In the genomic region with DNA sequence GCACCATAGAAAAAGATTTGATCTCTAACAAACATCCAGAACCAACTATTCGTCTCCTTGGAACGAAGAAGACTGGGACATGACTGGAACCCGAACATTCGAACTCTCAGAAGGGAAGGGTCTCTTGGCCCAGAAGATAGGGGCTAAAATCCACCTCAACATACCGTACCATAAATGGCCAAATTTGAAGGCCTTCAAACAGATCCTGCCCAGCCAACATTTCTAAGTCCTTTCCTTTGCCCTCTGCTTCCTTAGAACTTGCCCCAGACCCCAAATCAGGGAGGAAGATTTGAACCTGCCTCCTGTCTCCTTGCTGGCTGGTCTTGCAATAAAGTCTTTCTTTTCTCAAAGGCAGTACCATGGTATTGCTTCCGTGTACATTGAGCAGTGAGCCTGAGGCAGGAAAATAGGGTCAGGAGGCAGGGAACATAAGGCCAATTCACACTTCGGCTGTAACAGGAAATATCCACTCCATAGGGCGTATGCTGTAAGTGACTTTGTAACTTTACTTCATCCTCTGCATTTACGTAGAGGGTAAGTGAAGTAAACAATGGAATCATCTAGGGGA, we compare ENCODE assay signal across 11 cellular contexts. TPM values are rescaled to one million over a fixed set of nuclear protein-coding genes. Genes with fewer than 3 reads are reported as not detected.
A peak's percentile ranks its signal among the peaks of the same experiment; 100 is the strongest.
DNase-seq lines count a peak whose midpoint lies in the region; ATAC-seq, FAIRE-seq and TF ChIP-seq lines count a peak whose summit lies in the region.
"Had no signal": no experiment of that assay in that cellular context is flagged by ENCODE, and none has a peak within 500 bp of the region (broad histone marks: within the 10 kb centered on the region; RNA-seq: fewer than 3 reads in every experiment).

No MANE protein-coding gene starts in this region.

- H4K20me1 ChIP-seq in HepG2 (ENCODE audit: insufficient read depth, low read length), result peaks cover 12% of the 10 kb centered on the region; the same call in 1 of the 2 replicates

- H3K9me3 ChIP-seq in HepG2 (ENCODE audit: low read length), result no peaks in the 10 kb centered on the region
- H3K9me3 ChIP-seq: A549 had no signal

- TF ChIP-seq CTCF in HepG2 (CRISPR knock-in tag; IDR thresholded peaks at IDR 0.05), result no peak

- in situ Hi-C loops in HepG2 (cut with HindIII; ENCODE audit: extremely low pct_ligation_motif_present, low pct_unique_long_range_greater_than_20kb), result loop anchor here (5.0 kb wide), 1 partner anchor 34 kb away; no protein-coding TSS in a partner anchor

- peaks cover 51% of the 10 kb centered on the region for H3K27me3 Mint-ChIP-seq in activated CD8-positive, alpha-beta T cell treated with anti-CD3 and anti-CD28 coated beads, Interleukin-2, amount 10 ng/mL, durations not matched to agents 7 days and 5 days (ENCODE audit: low read depth)
- H3K27me3 Mint-ChIP-seq in stimulated activated memory B cell treated with anti-CD40 and anti-IgM and Interleukin-4, amounts not matched to agents 10 μg/mL and 1 μg/mL and 100 μg/mL, for 72 hours, result no peaks in the 10 kb centered on the region

- H3K27me3 ChIP-seq in HepG2 (ENCODE audit: control insufficient read depth in 1 of 2, insufficient read depth in 2 of 2, low read length in 2 of 2), result no peaks in the 10 kb centered on the region; a peak in 1 of 5 replicates

- H3K4me1 Mint-ChIP-seq in activated CD8-positive, alpha-beta T cell treated with anti-CD3 and anti-CD28 coated beads, Interleukin-2, amount 10 ng/mL, durations not matched to agents 7 days and 5 days (ENCODE audit: low read depth), result no peaks in the 10 kb centered on the region
- peaks cover 41% of the 10 kb centered on the region for H3K4me1 Mint-ChIP-seq in stimulated activated memory B cell treated with anti-CD40 and anti-IgM and Interleukin-4, amounts not matched to agents 10 μg/mL and 1 μg/mL and 100 μg/mL, for 72 hours

- FAIRE-seq in HepG2 (lab: Jason Lieb, UNC), result no peak
- FAIRE-seq: A549, RCC 7860 had no signal

- H3K27ac Mint-ChIP-seq in activated CD8-positive, alpha-beta T cell treated with anti-CD3 and anti-CD28 coated beads, Interleukin-2, amount 10 ng/mL, durations not matched to agents 7 days and 5 days, result no peak overlapping the region
- H3K27ac Mint-ChIP-seq in stimulated activated memory B cell treated with anti-CD40 and anti-IgM and Interleukin-4, amounts not matched to agents 10 μg/mL and 1 μg/mL and 100 μg/mL, for 72 hours, result peak overlapping the region; percentile 54

- ATAC-seq in activated CD8-positive, alpha-beta T cell treated with anti-CD3 and anti-CD28 coated beads, Interleukin-2, amount 10 ng/mL, durations not matched to agents 7 days and 5 days, result no peak
- ATAC-seq in HepG2, result no peak
- ATAC-seq in stimulated activated memory B cell treated with anti-CD40 and anti-IgM and Interleukin-4, amounts not matched to agents 10 μg/mL and 1 μg/mL and 100 μg/mL, for 72 hours, result no peak
- ATAC-seq in HG02970 (IDR thresholded peaks at IDR 0.05; ENCODE audit: low FRiP score, unreplicated experiment), result no peak
- no peak for ATAC-seq in GM18517 (IDR thresholded peaks at IDR 0.05; ENCODE audit: unreplicated experiment)
- ATAC-seq: A549 had no signal

- no peak for TF ChIP-seq POLR2A in HepG2 (IDR thresholded peaks at IDR 0.05; ENCODE audit: insufficient read depth in 1 of 2, low read depth in 2 of 2, low read length in 2 of 2)

- no peak overlapping the region for H2AFZ ChIP-seq in HepG2 (ENCODE audit: low read length)

- TSS peak; percentile 72 for BruUV-seq in HepG2 (replicated peaks; lab: Mats Ljungman, UMichigan)

- no peaks in the 10 kb centered on the region for H3K9me3 Mint-ChIP-seq in activated CD8-positive, alpha-beta T cell treated with anti-CD3 and anti-CD28 coated beads, Interleukin-2, amount 10 ng/mL, durations not matched to agents 7 days and 5 days (ENCODE audit: insufficient read depth)
- H3K9me3 Mint-ChIP-seq in stimulated activated memory B cell treated with anti-CD40 and anti-IgM and Interleukin-4, amounts not matched to agents 10 μg/mL and 1 μg/mL and 100 μg/mL, for 72 hours, result no peaks in the 10 kb centered on the region

- no peak for TF ChIP-seq EP300 in HepG2 (IDR thresholded peaks at IDR 0.05; ENCODE audit: low read depth in 2 of 2, low read length in 2 of 2)
- TF ChIP-seq EP300 in HepG2 (CRISPR knock-in tag; IDR thresholded peaks at IDR 0.05; ENCODE audit: borderline replicate concordance), result no peak

- peak overlapping the region; percentile 14 for H3K4me3 Mint-ChIP-seq in activated CD8-positive, alpha-beta T cell treated with anti-CD3 and anti-CD28 coated beads, Interleukin-2, amount 10 ng/mL, durations not matched to agents 7 days and 5 days
- H3K4me3 Mint-ChIP-seq in stimulated activated memory B cell treated with anti-CD40 and anti-IgM and Interleukin-4, amounts not matched to agents 10 μg/mL and 1 μg/mL and 100 μg/mL, for 72 hours, result no peak overlapping the region

- no peaks in the 10 kb centered on the region for H3K36me3 Mint-ChIP-seq in activated CD8-positive, alpha-beta T cell treated with anti-CD3 and anti-CD28 coated beads, Interleukin-2, amount 10 ng/mL, durations not matched to agents 7 days and 5 days (ENCODE audit: low read depth)
- peaks cover 7% of the 10 kb centered on the region for H3K36me3 Mint-ChIP-seq in stimulated activated memory B cell treated with anti-CD40 and anti-IgM and Interleukin-4, amounts not matched to agents 10 μg/mL and 1 μg/mL and 100 μg/mL, for 72 hours

- no peak overlapping the region for H3K27ac ChIP-seq in HepG2 (ENCODE audit: extremely low read length, insufficient read depth, low read length)

- POLR2A ChIA-PET in activated CD8-positive, alpha-beta T cell treated with anti-CD3 and anti-CD28 coated beads, Interleukin-2, amount 10 ng/mL, durations not matched to agents 7 days and 5 days (lab: Charles Lee), result no interaction called here
- POLR2A ChIA-PET in HepG2 (lab: Yijun Ruan, JAX), result interaction anchor here (1.8 kb wide), 1 partner anchor 35 kb away, joined by 17 read pairs; no protein-coding TSS in a partner anchor

- intact Hi-C loops in HepG2 (cut with micrococcal nuclease; ENCODE audit: unreplicated experiment), result loop anchor here (5.0 kb wide), 1 partner anchor 54 kb away; no protein-coding TSS in a partner anchor

- no peak overlapping the region for H3K4me3 ChIP-seq in HepG2 (replicated peaks in 1 of 3; ENCODE audit: insufficient read depth in 1 of 3, low read depth in 2 of 3, low read length in 3 of 3)
- H3K4me3 ChIP-seq: A549 had no signal

- CTCF ChIA-PET in activated CD8-positive, alpha-beta T cell treated with anti-CD3 and anti-CD28 coated beads, Interleukin-2, amount 10 ng/mL, durations not matched to agents 7 days and 5 days (lab: Charles Lee), result interaction anchor here (1.8 kb wide), 1 partner anchor 21 kb away, joined by 6 read pairs; no protein-coding TSS in a partner anchor
- CTCF ChIA-PET in HepG2 (lab: Yijun Ruan, JAX; ENCODE audit: low intra/inter-chr PET ratio, low total read pairs), result no interaction called here

- DNase-seq in NCI-H510A treated with DMSO at 0.1 percent for 48 hours (lab: John Stamatoyannopoulos, UW) (peak; percentile 18), NCI-H510A (lab: John Stamatoyannopoulos, UW) (no peak), HepG2 (ENCODE audit: low spot score) (no peak), LoVo (ENCODE audit: low spot score) (no peak)
- DNase-seq in activated CD8-positive, alpha-beta T cell treated with anti-CD3 and anti-CD28 coated beads, Interleukin-2, amount 10 ng/mL, durations not matched to agents 7 days and 5 days, result no peak
- DNase-seq: NCI-H1436 had no signal

- H3K36me3 ChIP-seq in HepG2 (replicated peaks in 1 of 2; ENCODE audit: control insufficient read depth in 1 of 2, insufficient read depth in 2 of 2, low read length in 2 of 2), result no peaks in the 10 kb centered on the region

- no peak for TF ChIP-seq RAD21 in HepG2 (CRISPR knock-in tag; IDR thresholded peaks at IDR 0.05)

- H3K79me2 ChIP-seq in HepG2 (ENCODE audit: insufficient read depth, low read length), result peaks cover 27% of the 10 kb centered on the region

- H3K9ac ChIP-seq in HepG2 (ENCODE audit: insufficient read depth, low read depth, low read length), result no peak overlapping the region

- peaks cover 57% of the 10 kb centered on the region for H3K4me1 ChIP-seq in HepG2 (ENCODE audit: insufficient read depth, low read length)

- peak overlapping the region; percentile 31 for H3K4me2 ChIP-seq in HepG2 (ENCODE audit: low read depth, low read length)

- 59% methylated on average over 9 of the region's 9 CpGs for WGBS in HepG2 (ENCODE audit: low lambda C conversion rate)

RNA-seq across cellular contexts. Expression of a gene that starts 1.8 kb away (rescaled TPM):
- total RNA-seq in activated CD8-positive, alpha-beta T cell treated with anti-CD3 and anti-CD28 coated beads, Interleukin-2, amount 10 ng/mL, durations not matched to agents 7 days and 5 days, result not detected
- total RNA-seq in HepG2 (2016; rRNA removed; fragmentation: Illumina TruSeq; extraction: Trizol), result 28.6 and 32.4 TPM in 2 replicates
- 21.2 and 24.5 TPM in 2 replicates for total RNA-seq in HepG2 (2016; cell fraction: cytosol; rRNA removed; fragmentation: Illumina TruSeq; extraction: Trizol; ENCODE audit: low read depth)
- total RNA-seq in HepG2 (2016; cell fraction: insoluble cytoplasmic fraction; rRNA removed; fragmentation: Illumina TruSeq; extraction: Trizol), result 22.4 and 30.7 TPM in 2 replicates
- total RNA-seq in HepG2 (2016; cell fraction: membrane; rRNA removed; fragmentation: Illumina TruSeq; extraction: Trizol), result 51.6 and 61.1 TPM in 2 replicates
- 21.9 and 23.1 TPM in 2 replicates for total RNA-seq in HepG2 (2016; cell fraction: nucleus; rRNA removed; fragmentation: Illumina TruSeq; extraction: Trizol)
- polyA plus RNA-seq in HepG2 (2011; rRNA removed), result 34.7 and 36.2 TPM in 2 replicates
- polyA plus RNA-seq in HepG2 (2011; cell fraction: cytosol; rRNA removed), result 22.9 and 28.7 TPM in 2 replicates
- 25.6 and 30.8 TPM in 2 replicates for polyA plus RNA-seq in HepG2 (2011; cell fraction: nucleus; rRNA removed)
- 41.2 and 50.7 TPM in 2 replicates for polyA plus RNA-seq in HepG2 (2012)
- polyA plus RNA-seq in HepG2 (2016; cell fraction: cytosol; fragmentation: Illumina TruSeq; extraction: Trizol; ENCODE audit: low read depth), result 23.8 and 29.3 TPM in 2 replicates
- polyA plus RNA-seq in HepG2 (2016; cell fraction: insoluble cytoplasmic fraction; fragmentation: Illumina TruSeq; extraction: Trizol; ENCODE audit: low read depth), result 31.8 and 38.3 TPM in 2 replicates
- polyA plus RNA-seq in HepG2 (2016; cell fraction: membrane; fragmentation: Illumina TruSeq; extraction: Trizol; ENCODE audit: low read depth), result 53.7 and 59.4 TPM in 2 replicates
- 39.1 and 43.2 TPM in 2 replicates for polyA plus RNA-seq in HepG2 (2016; cell fraction: nucleus; fragmentation: Illumina TruSeq; extraction: Trizol; ENCODE audit: insufficient read depth, low read depth)
- 3.0 and 49.7 TPM in 2 replicates for polyA minus RNA-seq in HepG2 (2011; rRNA and poly(A)+ RNA removed; ENCODE audit: low replicate concordance)
- 24.8 and 27.3 TPM in 2 replicates for polyA minus RNA-seq in HepG2 (2011; cell fraction: cytosol; rRNA and poly(A)+ RNA removed)
- polyA minus RNA-seq in HepG2 (2011; cell fraction: nucleus; rRNA and poly(A)+ RNA removed), result 11.2 and 12.4 TPM in 2 replicates

Comparison
In these comparisons a context has a peak if more than half of its experiments do, and no peak if none do; other contexts are left out.
1. RNA of a gene that starts 1.8 kb away (total RNA-seq): 21.2 to 61.1 TPM in HepG2; not detected in activated CD8-positive, alpha-beta T cell treated with anti-CD3 and anti-CD28 coated beads, Interleukin-2, amount 10 ng/mL, durations not matched to agents 7 days and 5 days; every median in the first group is over 10 times any median in the second.